ENCODE assay signal across 10 cellular contexts in the genomic region with DNA sequence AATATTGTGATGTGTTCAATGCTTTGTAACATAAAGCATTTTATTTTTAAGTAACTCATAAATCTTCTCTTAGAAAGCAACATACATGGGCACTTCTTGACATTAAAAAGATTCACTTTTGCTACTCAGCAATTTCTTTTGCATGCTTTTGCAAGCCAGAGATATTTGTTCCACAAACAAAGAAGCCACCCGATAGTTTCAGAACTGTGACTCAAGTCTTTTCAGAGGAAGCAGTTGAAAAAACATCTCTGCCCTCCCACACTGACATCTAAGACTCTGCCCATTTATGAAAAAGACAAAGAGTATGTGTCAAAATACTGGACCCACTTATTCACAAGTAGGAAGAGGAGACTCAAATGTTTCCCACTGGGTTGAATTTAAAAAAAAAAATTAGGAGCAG. TPM values are rescaled to one million over a fixed set of nuclear protein-coding genes. Genes with fewer than 3 reads are reported as not detected.
A peak's percentile ranks its signal among the peaks of the same experiment; 100 is the strongest.
DNase-seq lines count a peak whose midpoint lies in the region; ATAC-seq and TF ChIP-seq lines count a peak whose summit lies in the region.
"Had no signal": no experiment of that assay in that cellular context is flagged by ENCODE, and none has a peak within 500 bp of the region (broad histone marks: within the 10 kb centered on the region; RNA-seq: fewer than 3 reads in every experiment).

No MANE protein-coding gene starts in this region.

- H3K27ac ChIP-seq in KMS-11: peak overlapping the region; percentile 83
- peak overlapping the region; percentile 27 for H3K27ac ChIP-seq in brain microvascular endothelial cell
- H3K27ac ChIP-seq in right atrium auricular region: no peak overlapping the region

- peaks cover 32% of the 10 kb centered on the region; the same call in 1 of the 2 replicates for H3K79me2 ChIP-seq in KMS-11 (ENCODE audit: insufficient read depth, low read depth)

- TF ChIP-seq CTCF in KMS-11 (conservative IDR thresholded peaks at IDR 0.05; ENCODE audit: low read depth, low read length) (no peak), brain microvascular endothelial cell (IDR thresholded peaks at IDR 0.05; ENCODE audit: low read depth, low read length, missing control alignments) (no peak), nephron progenitor cell (IDR thresholded peaks at IDR 0.05) (no peak), right atrium auricular region (IDR thresholded peaks at IDR 0.05) (no peak)

- ATAC-seq in HG03108 (IDR thresholded peaks at IDR 0.05; ENCODE audit: unreplicated experiment): no peak

- H3K4me1 ChIP-seq in KMS-11 (ENCODE audit: low read depth, poor library complexity, severe bottlenecking) (peaks cover 78% of the 10 kb centered on the region), right atrium auricular region (peaks cover 3 to 73% of the 10 kb centered on the region in 2 donors)

- in situ Hi-C loops in brain microvascular endothelial cell (cut with HindIII; ENCODE audit: low pct_ligation_motif_present, low sequenced_read_pairs): no loop called here

- H3K9ac ChIP-seq in KMS-11: peak overlapping the region; percentile 22; the same call in 1 of the 2 replicates

- H3K27me3 Mint-ChIP-seq in nephron progenitor cell (ENCODE audit: low read depth, poor library complexity): no peaks in the 10 kb centered on the region
- H3K27me3 Mint-ChIP-seq: IgD-negative memory B cell had no signal

- H3K4me1 Mint-ChIP-seq in nephron progenitor cell: peaks cover 18% of the 10 kb centered on the region

- H3K27me3 ChIP-seq in KMS-11 (ENCODE audit: insufficient read depth, low read depth) (no peaks in the 10 kb centered on the region), brain microvascular endothelial cell (replicated peaks) (no peaks in the 10 kb centered on the region), right atrium auricular region (no peaks in the 10 kb centered on the region)

- no peaks in the 10 kb centered on the region for H4K20me1 ChIP-seq in KMS-11 (ENCODE audit: insufficient read depth)

- DNase-seq in CD1c-positive myeloid dendritic cell (ENCODE audit: extremely low spot score) (peak; percentile 79), brain microvascular endothelial cell (peak; percentile 75), nephron progenitor cell (no peak), cerebellar cortex (ENCODE audit: low spot score) (no peak), GM19238 (ENCODE audit: insufficient read length, low spot score) (no peak), right atrium auricular region (ENCODE audit: low spot score) (no peak)
- DNase-seq: NCI-H69 had no signal

- H3K9me3 ChIP-seq in right atrium auricular region: no peaks in the 10 kb centered on the region

- H3K4me3 ChIP-seq in KMS-11 (IDR thresholded peaks at IDR 0.05; ENCODE audit: insufficient read depth, low read depth, low read length) (no peak overlapping the region), brain microvascular endothelial cell (ENCODE audit: low read depth, low read length) (no peak overlapping the region), right atrium auricular region (no peak overlapping the region)

- H3K36me3 Mint-ChIP-seq in nephron progenitor cell (ENCODE audit: low read depth): peaks cover 58% of the 10 kb centered on the region

- peak overlapping the region; percentile 32 for H3K27ac Mint-ChIP-seq in nephron progenitor cell
- H3K27ac Mint-ChIP-seq: IgD-negative memory B cell had no signal

- H2AFZ ChIP-seq in KMS-11 (ENCODE audit: low read depth): no peak overlapping the region; the same call in 1 of the 2 replicates

- H3K36me3 ChIP-seq in KMS-11 (ENCODE audit: insufficient read depth): no peaks in the 10 kb centered on the region
- H3K36me3 ChIP-seq in brain microvascular endothelial cell (replicated peaks): no peaks in the 10 kb centered on the region
- H3K36me3 ChIP-seq in right atrium auricular region: peaks cover 10% of the 10 kb centered on the region

- H3K4me3 Mint-ChIP-seq in nephron progenitor cell: no peak overlapping the region

- peak overlapping the region; percentile 91 for H3K4me2 ChIP-seq in KMS-11

- no peaks in the 10 kb centered on the region for H3K9me3 Mint-ChIP-seq in nephron progenitor cell
- H3K9me3 Mint-ChIP-seq: IgD-negative memory B cell had no signal

RNA-seq across cellular contexts. Expression of gene APPL2, which starts 7.5 kb away (rescaled TPM):
- total RNA-seq in right atrium auricular region: 10 to 100 TPM; 13.1 to 30.3 TPM

Comparison
In these comparisons a context has a peak if more than half of its experiments do, and no peak if none do; other contexts are left out.
1. DNase-seq: peak in CD1c-positive myeloid dendritic cell (single experiment) and brain microvascular endothelial cell (single experiment); none in nephron progenitor cell (single experiment), cerebellar cortex (single experiment), GM19238 (single experiment) and right atrium auricular region (single experiment).
2. H3K27ac ChIP-seq: peak in KMS-11 (single experiment) and brain microvascular endothelial cell (single experiment); none in right atrium auricular region (0 of 2).